8 cellular contexts compared by ENCODE assay signal in the genomic region with DNA sequence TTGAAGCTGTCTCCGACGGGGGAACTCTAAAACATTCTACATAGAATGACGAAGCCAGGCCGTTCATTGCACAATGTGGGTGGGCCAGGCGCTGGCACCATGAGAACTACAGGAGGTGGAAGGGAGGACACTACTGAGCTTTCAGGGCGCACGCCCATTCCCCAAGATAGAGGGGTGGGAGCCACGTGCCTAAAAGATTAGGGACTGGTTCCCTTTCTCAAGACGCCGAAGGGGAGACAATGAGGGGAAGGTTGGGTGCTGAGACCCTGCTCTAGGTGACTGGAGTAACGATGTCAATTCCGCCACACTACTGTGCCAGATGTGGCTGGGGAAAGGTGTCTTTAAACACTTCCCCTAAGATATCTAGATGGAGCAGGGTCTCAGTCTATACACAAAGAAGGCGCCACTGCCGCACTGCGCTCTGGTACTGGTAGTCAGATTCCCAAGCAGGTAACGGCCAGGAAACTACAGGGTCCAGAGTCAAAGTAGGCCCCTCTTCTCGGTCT. TPM values are rescaled to one million over a fixed set of nuclear protein-coding genes. Genes with fewer than 3 reads are reported as not detected.
DNase-seq lines count a peak whose midpoint lies in the region; ATAC-seq and TF ChIP-seq lines count a peak whose summit lies in the region.

No MANE protein-coding gene starts in this region.

- H3K4me1 Mint-ChIP-seq in GM23338: peaks cover 48% of the 10 kb centered on the region

- H3K4me3 Mint-ChIP-seq in GM23338: peak overlapping the region; percentile 96

- H2AFZ ChIP-seq in GM23338: no peak overlapping the region

- no peaks in the 10 kb centered on the region for H3F3A ChIP-seq in GM23338 (replicated peaks; ENCODE audit: low read depth)

- H3K36me3 ChIP-seq in BLaER1: peaks cover 12% of the 10 kb centered on the region; the same call in 1 of the 2 replicates
- H3K36me3 ChIP-seq in GM23338 (ENCODE audit: insufficient read depth): 0 out of 2 replicates have a peak, but pooled peaks cover 4% of the 10 kb centered on the region
- peaks cover 4% of the 10 kb centered on the region; the same call in 1 of the 2 replicates for H3K36me3 ChIP-seq in SJCRH30

- no peaks in the 10 kb centered on the region for H3K9me2 ChIP-seq in GM23338 (ENCODE audit: insufficient read depth)

- TF ChIP-seq CTCF in GM23338 (conservative IDR thresholded peaks at IDR 0.05; ENCODE audit: low read depth in 2 of 2): no peak
- no peak for TF ChIP-seq CTCF in epithelial cell of esophagus (IDR thresholded peaks at IDR 0.05; ENCODE audit: insufficient read depth, low read depth, low read length, missing control alignments)
- TF ChIP-seq CTCF in GM13976 (IDR thresholded peaks at IDR 0.05; ENCODE audit: borderline replicate concordance, control extremely low read depth, extremely low read depth, insufficient read depth, missing control alignments): no peak

- H3K9me3 ChIP-seq in BLaER1 (no peaks in the 10 kb centered on the region), SJCRH30 (replicated peaks) (no peaks in the 10 kb centered on the region)

- DNase-seq in GM23338 (ENCODE audit: low spot score) (peak; percentile 76), SJCRH30 (peak; percentile 42 to 59), epithelial cell of esophagus (ENCODE audit: low read depth) (peak; percentile 86), myocyte (ENCODE audit: low read depth) (peak; percentile 49), midbrain (lab: John Stamatoyannopoulos, UW) (no peak), GM13976 (ENCODE audit: low spot score) (no peak)

- peaks cover 52% of the 10 kb centered on the region for H3K79me2 ChIP-seq in GM23338 (replicated peaks; ENCODE audit: insufficient read depth)

- ATAC-seq in GM23338 (peak; percentile 45), GM19397 (IDR thresholded peaks at IDR 0.05; ENCODE audit: unreplicated experiment) (no peak)

- H3K36me3 Mint-ChIP-seq in GM23338 (ENCODE audit: low read depth): peaks cover 26% of the 10 kb centered on the region

- H3K27ac ChIP-seq in BLaER1 (peak overlapping the region; percentile 100), GM23338 (ENCODE audit: low read depth) (peak overlapping the region; percentile 94), SJCRH30 (peak overlapping the region; percentile 100)

- H3K9me3 Mint-ChIP-seq in GM23338: no peaks in the 10 kb centered on the region

- H3K4me2 ChIP-seq in BLaER1 (peak overlapping the region; percentile 85), GM23338 (peak overlapping the region; percentile 81)

- H3K27me3 ChIP-seq in BLaER1 (no peaks in the 10 kb centered on the region), GM23338 (ENCODE audit: insufficient read depth) (no peaks in the 10 kb centered on the region), SJCRH30 (no peaks in the 10 kb centered on the region)

- peaks cover 52% of the 10 kb centered on the region for H4K20me1 ChIP-seq in BLaER1
- H4K20me1 ChIP-seq in GM23338 (replicated peaks; ENCODE audit: insufficient read depth): peaks cover 41% of the 10 kb centered on the region

- H3K27me3 Mint-ChIP-seq in GM23338 (ENCODE audit: insufficient read depth, low read depth, poor library complexity): peaks cover 9% of the 10 kb centered on the region

- H3K4me3 ChIP-seq in BLaER1 (peak overlapping the region; percentile 98), GM23338 (peak overlapping the region; percentile 72), SJCRH30 (peak overlapping the region; percentile 99), epithelial cell of esophagus (ENCODE audit: low read length) (peak overlapping the region; percentile 100)

- H3K4me1 ChIP-seq in BLaER1 (peaks cover 49% of the 10 kb centered on the region), GM23338 (ENCODE audit: insufficient read depth) (peaks cover 42% of the 10 kb centered on the region), SJCRH30 (peaks cover 27% of the 10 kb centered on the region)

- peak overlapping the region; percentile 100 for H3K27ac Mint-ChIP-seq in GM23338

- in situ Hi-C loops in GM13976 (cut with MboI; ENCODE audit: low sequenced_read_pairs, unreplicated experiment): no loop called here

- H3K9ac ChIP-seq in BLaER1: peak overlapping the region; percentile 100

TF ChIP-seq in GM23338, 12 proteins besides CTCF, POLR2A, EP300 and RAD21:
- TF ChIP-seq, protein P1, sequence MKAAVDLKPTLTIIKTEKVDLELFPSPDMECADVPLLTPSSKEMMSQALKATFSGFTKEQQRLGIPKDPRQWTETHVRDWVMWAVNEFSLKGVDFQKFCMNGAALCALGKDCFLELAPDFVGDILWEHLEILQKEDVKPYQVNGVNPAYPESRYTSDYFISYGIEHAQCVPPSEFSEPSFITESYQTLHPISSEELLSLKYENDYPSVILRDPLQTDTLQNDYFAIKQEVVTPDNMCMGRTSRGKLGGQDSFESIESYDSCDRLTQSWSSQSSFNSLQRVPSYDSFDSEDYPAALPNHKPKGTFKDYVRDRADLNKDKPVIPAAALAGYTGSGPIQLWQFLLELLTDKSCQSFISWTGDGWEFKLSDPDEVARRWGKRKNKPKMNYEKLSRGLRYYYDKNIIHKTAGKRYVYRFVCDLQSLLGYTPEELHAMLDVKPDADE (IDR thresholded peaks at IDR 0.05): no peak
- TF ChIP-seq POLR2AphosphoS5 (IDR thresholded peaks at IDR 0.05; ENCODE audit: low read depth): 0 out of 2 replicates have a peak, but pooled peaks have one; percentile 31

RNA-seq across cellular contexts. Expression of a gene that starts 0.8 kb away (rescaled TPM):
- 1,054 and 1,579 TPM in 2 replicates for total RNA-seq in GM23338 (2014; rRNA removed; shearing (Covaris generic))
- polyA plus RNA-seq in GM23338 (2016; fragmentation: Nextera tagmentation; extraction: Ambion mirVana): 210 and 214 TPM in 2 replicates
- 674 and 704 TPM in 2 replicates for total RNA-seq in SJCRH30 (2014; rRNA removed; shearing (Covaris generic))
- total RNA-seq in myocyte: 1,775 and 1,819 TPM in 2 replicates
- 322 TPM for polyA plus RNA-seq in myocyte (2012)

RNA-seq across cellular contexts. Expression of a gene that starts 23.5 kb away (rescaled TPM):
- 74.0 and 90.4 TPM in 2 replicates for total RNA-seq in GM23338 (2014; rRNA removed; shearing (Covaris generic))
- 79.6 and 96.3 TPM in 2 replicates for polyA plus RNA-seq in GM23338 (2016; fragmentation: Nextera tagmentation; extraction: Ambion mirVana)
- total RNA-seq in SJCRH30 (2014; rRNA removed; shearing (Covaris generic)): 74.1 and 80.9 TPM in 2 replicates
- 26.7 and 43.4 TPM in 2 replicates for total RNA-seq in myocyte
- polyA plus RNA-seq in myocyte (2012): 25.3 TPM

RNA-seq across cellular contexts. Expression of a gene that starts 40.4 kb away (rescaled TPM):
- 83.2 and 84.7 TPM in 2 replicates for total RNA-seq in GM23338 (2014; rRNA removed; shearing (Covaris generic))
- 18.4 and 22.3 TPM in 2 replicates for polyA plus RNA-seq in GM23338 (2016; fragmentation: Nextera tagmentation; extraction: Ambion mirVana)
- 69.4 and 74.9 TPM in 2 replicates for total RNA-seq in SJCRH30 (2014; rRNA removed; shearing (Covaris generic))
- total RNA-seq in myocyte: 57.6 and 70.7 TPM in 2 replicates
- 22.2 TPM for polyA plus RNA-seq in myocyte (2012)

Comparison
In these comparisons a context has a peak if more than half of its experiments do, and no peak if none do; other contexts are left out.
1. DNase-seq: peak in GM23338 (single experiment), SJCRH30 (2 of 2), epithelial cell of esophagus (single experiment) and myocyte (single experiment); none in midbrain (single experiment) and GM13976 (single experiment).
2. Peak in every context shown above with its lines, with median percentiles within 50 percentile points of each other: H3K27ac ChIP-seq and H3K4me3 ChIP-seq.